In the genomic region with DNA sequence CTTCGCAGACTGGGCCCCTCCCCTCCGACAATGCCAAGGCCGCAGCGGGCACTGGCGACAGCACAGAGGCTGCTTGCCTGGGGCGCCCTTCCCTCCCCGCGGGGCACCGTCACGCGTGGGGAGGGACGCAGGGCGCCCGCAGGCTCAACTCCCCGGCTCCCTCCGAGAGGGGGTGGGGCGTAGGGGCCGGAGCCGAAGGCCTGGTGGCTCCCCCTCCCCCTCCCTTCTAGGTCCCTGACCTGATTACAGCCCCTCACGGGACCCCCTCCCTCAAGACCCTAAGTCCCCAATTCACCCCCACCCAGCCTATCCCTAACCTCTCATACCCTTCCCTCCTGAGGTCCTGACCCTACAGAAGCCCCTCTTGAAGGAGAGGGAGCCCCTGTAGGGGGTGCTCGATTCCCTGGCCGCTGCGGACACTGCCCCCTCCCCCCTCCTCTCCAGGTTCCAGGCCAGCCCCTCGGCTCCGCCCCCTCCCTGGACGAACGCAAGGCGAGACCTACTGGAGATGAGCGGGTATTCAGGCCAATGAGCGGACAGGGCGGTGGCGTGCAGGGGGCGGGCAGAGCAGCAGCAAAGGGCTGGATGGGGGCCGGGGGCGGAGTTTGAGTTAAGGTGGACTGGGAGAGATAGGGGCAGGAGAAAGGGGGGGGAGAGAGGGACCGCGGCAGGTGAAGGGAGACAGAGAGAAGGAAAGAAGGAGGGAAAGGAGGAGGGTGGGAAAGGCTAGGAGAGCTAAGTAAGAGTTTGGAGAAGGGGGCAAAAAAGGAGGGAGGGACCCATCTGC, we compare ENCODE assay signal across 8 cellular contexts. TPM values are rescaled to one million over a fixed set of nuclear protein-coding genes. Genes with fewer than 3 reads are reported as not detected.
DNase-seq lines count a peak whose midpoint lies in the region; ATAC-seq and TF ChIP-seq lines count a peak whose summit lies in the region.

No MANE protein-coding gene starts in this region.

- peak overlapping the region; percentile 92 for H3K27ac Mint-ChIP-seq in activated naive CD8-positive, alpha-beta T cell treated with anti-CD3 and anti-CD28 coated beads for 36 hours
- peak overlapping the region; percentile 95 for H3K27ac Mint-ChIP-seq in osteocyte (ENCODE audit: unreplicated experiment)

- H3K36me3 ChIP-seq in thoracic aorta = no peaks in the 10 kb centered on the region

- TF ChIP-seq CTCF in osteocyte (IDR thresholded peaks at IDR 0.05) (peak; percentile 56), thoracic aorta (IDR thresholded peaks at IDR 0.05) (peak; percentile 30)

- peaks cover 12% of the 10 kb centered on the region for H3K27me3 Mint-ChIP-seq in activated naive CD8-positive, alpha-beta T cell treated with anti-CD3 and anti-CD28 coated beads for 36 hours
- no peaks in the 10 kb centered on the region for H3K27me3 Mint-ChIP-seq in osteocyte (ENCODE audit: unreplicated experiment)

- peaks cover 41 to 46% of the 10 kb centered on the region in 2 donors for H3K4me1 ChIP-seq in thoracic aorta (ENCODE audit: control insufficient read depth in 1 of 2, low read depth in 2 of 2)

- peak overlapping the region; percentile 92 for H3K4me3 Mint-ChIP-seq in activated naive CD8-positive, alpha-beta T cell treated with anti-CD3 and anti-CD28 coated beads for 36 hours
- H3K4me3 Mint-ChIP-seq in osteocyte (ENCODE audit: unreplicated experiment) = peak overlapping the region; percentile 94

- H3K27ac ChIP-seq in thoracic aorta = peak overlapping the region; percentile 96 to 97

- ATAC-seq in HG02571 (IDR thresholded peaks at IDR 0.05; ENCODE audit: unreplicated experiment) (peak; percentile 45), thoracic aorta (ENCODE audit: insufficient number of reproducible peaks, low FRiP score, low read depth) (peak; percentile 62)

- peaks cover 6% of the 10 kb centered on the region for H3K36me3 Mint-ChIP-seq in activated naive CD8-positive, alpha-beta T cell treated with anti-CD3 and anti-CD28 coated beads for 36 hours
- no peaks in the 10 kb centered on the region for H3K36me3 Mint-ChIP-seq in osteocyte (ENCODE audit: unreplicated experiment)

- H3K9me3 Mint-ChIP-seq in activated naive CD8-positive, alpha-beta T cell treated with anti-CD3 and anti-CD28 coated beads for 36 hours = no peaks in the 10 kb centered on the region
- no peaks in the 10 kb centered on the region for H3K9me3 Mint-ChIP-seq in osteocyte (ENCODE audit: unreplicated experiment)

- DNase-seq in GM03348 (ENCODE audit: low spot score) (peak; percentile 100), NCI-H1105 treated with DMSO at 0.1 percent for 48 hours (lab: John Stamatoyannopoulos, UW) (peak; percentile 98), SKM-1 treated with dmso at 0.1 percent for 144 hours (lab: John Stamatoyannopoulos, UW; ENCODE audit: unreplicated experiment) (peak; percentile 100), head of caudate nucleus (peak; percentile 100), osteocyte (ENCODE audit: extremely low spot score, unreplicated experiment) (peak; percentile 100), thoracic aorta (ENCODE audit: low spot score) (peak; percentile 99)
- peak; percentile 98 for DNase-seq in activated naive CD8-positive, alpha-beta T cell treated with anti-CD3 and anti-CD28 coated beads for 36 hours

- H3K4me1 Mint-ChIP-seq in activated naive CD8-positive, alpha-beta T cell treated with anti-CD3 and anti-CD28 coated beads for 36 hours = peaks cover 56% of the 10 kb centered on the region
- H3K4me1 Mint-ChIP-seq in osteocyte (ENCODE audit: unreplicated experiment) = peaks cover 34% of the 10 kb centered on the region

- intact Hi-C loops in head of caudate nucleus (cut with DNase I) = loop anchor here (2.0 to 10.0 kb wide), 3 partner anchors 19 to 63 kb away; a partner anchor contains a TSS

- H3K4me3 ChIP-seq in thoracic aorta = peak overlapping the region; percentile 99

- no peaks in the 10 kb centered on the region for H3K27me3 ChIP-seq in thoracic aorta (replicated peaks; ENCODE audit: insufficient read depth)

- H3K9me3 ChIP-seq in thoracic aorta = no peaks in the 10 kb centered on the region

RNA-seq across cellular contexts. Expression of a gene that starts 0.7 kb away (rescaled TPM):
- 10 to 100 TPM; 14.1 to 14.4 TPM for total RNA-seq in activated naive CD8-positive, alpha-beta T cell treated with anti-CD3 and anti-CD28 coated beads for 36 hours
- total RNA-seq in osteocyte (34.4 and 37.8 TPM in 2 replicates), thoracic aorta (10 to 100 TPM; 35.3 to 66.3 TPM)

RNA-seq across cellular contexts. Expression of a gene that starts 8.5 kb away (rescaled TPM):
- under 1 TPM in 1 of 2 experiments, not detected in 1; 0.66 TPM for total RNA-seq in activated naive CD8-positive, alpha-beta T cell treated with anti-CD3 and anti-CD28 coated beads for 36 hours
- total RNA-seq in osteocyte = not detected in 2 replicates
- total RNA-seq in thoracic aorta = not detected

RNA-seq across cellular contexts. Expression of a gene that starts 18.7 kb away (rescaled TPM):
- total RNA-seq in activated naive CD8-positive, alpha-beta T cell treated with anti-CD3 and anti-CD28 coated beads for 36 hours = 10 to 100 TPM; 54.2 to 56.1 TPM
- 30.2 and 31.2 TPM in 2 replicates for total RNA-seq in osteocyte
- total RNA-seq in thoracic aorta = 10 to 100 TPM; 23.8 to 27.2 TPM

RNA-seq across cellular contexts. Expression of a gene that starts 27.4 kb away (rescaled TPM):
- total RNA-seq in activated naive CD8-positive, alpha-beta T cell treated with anti-CD3 and anti-CD28 coated beads for 36 hours = 100 to 1,000 TPM; 156 TPM
- total RNA-seq in osteocyte (38.5 and 39.6 TPM in 2 replicates), thoracic aorta (10 to 100 TPM; 13.5 to 23.7 TPM)

RNA-seq across cellular contexts. Expression of a gene that starts 31.3 kb away (rescaled TPM):
- 10 to 100 TPM; 34.7 to 38.4 TPM for total RNA-seq in activated naive CD8-positive, alpha-beta T cell treated with anti-CD3 and anti-CD28 coated beads for 36 hours
- total RNA-seq in osteocyte (219 and 239 TPM in 2 replicates), thoracic aorta (100 to 1,000 TPM; 129 to 174 TPM)

Comparison
In these comparisons a context has a peak if more than half of its experiments do, and no peak if none do; other contexts are left out.
1. Peak in every context shown above with its lines: DNase-seq, ATAC-seq, H3K4me3 ChIP-seq and H3K27ac ChIP-seq.